In the genomic region with DNA sequence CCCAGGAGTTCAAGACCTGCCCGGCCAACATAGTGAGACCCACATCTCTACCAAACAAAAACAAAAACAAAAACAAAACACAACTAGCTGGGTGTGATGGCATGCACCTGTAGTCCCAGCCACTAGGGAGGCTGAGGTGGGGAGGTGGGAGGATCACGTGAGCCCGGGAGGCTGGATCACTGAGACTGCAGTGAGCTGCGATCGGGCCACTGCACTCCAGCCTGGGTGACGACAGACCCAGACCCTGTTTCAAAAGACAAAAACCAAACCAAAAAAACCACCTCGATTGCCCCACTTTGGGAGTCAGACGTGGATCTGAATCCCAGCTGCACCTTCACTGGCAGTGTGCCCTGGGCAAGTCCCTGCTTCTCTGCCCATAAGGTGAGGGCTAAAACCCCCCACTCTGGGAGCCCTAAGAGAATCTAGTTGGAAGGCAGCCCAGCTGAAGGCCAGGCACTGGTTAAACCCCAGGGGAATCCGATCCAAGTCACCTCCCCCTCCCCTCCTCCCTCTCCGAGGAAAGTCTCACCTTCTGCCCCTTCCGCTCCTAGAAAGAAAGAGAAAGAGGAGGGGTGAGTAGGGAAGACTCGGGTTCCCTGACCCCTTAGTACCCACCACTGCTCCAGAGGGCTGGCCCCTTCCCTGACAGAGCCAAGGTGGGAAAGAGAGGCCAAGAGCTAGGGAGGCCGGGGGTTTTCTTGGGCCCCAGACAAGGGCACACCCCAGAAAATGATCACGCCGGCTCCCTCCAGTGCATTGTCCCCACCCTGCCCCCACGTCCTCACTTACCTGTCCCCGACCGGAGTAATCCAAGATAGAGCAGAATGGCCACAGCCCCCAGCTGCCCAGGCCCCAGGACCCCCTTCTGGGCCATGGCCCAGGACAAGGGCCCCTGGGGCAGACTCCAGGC, we compare ENCODE assay signal across 9 cellular contexts. TPM values are rescaled to one million over a fixed set of nuclear protein-coding genes. Genes with fewer than 3 reads are reported as not detected.
DNase-seq lines count a peak whose midpoint lies in the region; ATAC-seq and TF ChIP-seq lines count a peak whose summit lies in the region.
"Had no signal": no experiment of that assay in that cellular context is flagged by ENCODE, and none has a peak within 500 bp of the region (broad histone marks: within the 10 kb centered on the region; RNA-seq: fewer than 3 reads in every experiment).

No MANE protein-coding gene starts in this region.

- H3K9ac ChIP-seq in parathyroid adenoma: peak overlapping the region; percentile 83

- H3K4me1 ChIP-seq in esophagus squamous epithelium (peaks cover 41 to 83% (median 43%) of the 10 kb centered on the region in 3 donors), parathyroid adenoma (peaks cover 41% of the 10 kb centered on the region)

- DNase-seq in G401 (ENCODE audit: low spot score) (peak; percentile 13), NCI-H524 (lab: John Stamatoyannopoulos, UW) (peak; percentile 34 to 84), esophagus squamous epithelium (lab: John Stamatoyannopoulos, UW) (no peak), mesenteric fat pad (ENCODE audit: low spot score) (no peak), erythroblast (lab: John Stamatoyannopoulos, UW) (no peak), GM10248 (ENCODE audit: extremely low spot score) (no peak)
- DNase-seq: MM.1S had no signal

- peak overlapping the region; percentile 72 for H3K4me2 ChIP-seq in parathyroid adenoma (ENCODE audit: low read length)

- peaks cover 0 to 33% (median 4%) of the 10 kb centered on the region in 3 donors for H3K36me3 ChIP-seq in esophagus squamous epithelium
- H3K36me3 ChIP-seq in parathyroid adenoma (ENCODE audit: control insufficient read depth, insufficient read depth, low read length): no peaks in the 10 kb centered on the region

- H3K27me3 ChIP-seq in esophagus squamous epithelium (peaks cover 0 to 5% (median 0%) of the 10 kb centered on the region in 4 donors), parathyroid adenoma (ENCODE audit: control insufficient read depth, insufficient read depth, low read length) (no peaks in the 10 kb centered on the region)

- CTCF ChIA-PET in GM10248 (lab: Yijun Ruan, JAX): interaction anchor here (1.0 to 1.9 kb wide), 4 partner anchors 8 to 25 kb away, joined by 3 to 6 read pairs (median 4); no protein-coding TSS in a partner anchor

- POLR2A ChIA-PET in GM10248 (lab: Yijun Ruan, JAX): interaction anchor here (0.5 to 1.7 kb wide), 3 partner anchors 45 to 119 kb away, joined by 3 to 6 read pairs (median 4); a partner anchor contains a TSS

- intact Hi-C loops in esophagus squamous epithelium (cut with DNase I): no loop called here

- ATAC-seq in GM21515 (IDR thresholded peaks at IDR 0.05; ENCODE audit: unreplicated experiment): no peak

- TF ChIP-seq CTCF in esophagus squamous epithelium (IDR thresholded peaks at IDR 0.05): peak in 3 of 6 experiments; percentile 17 to 51 (median 22)
- TF ChIP-seq CTCF in parathyroid adenoma (IDR thresholded peaks at IDR 0.05): no peak
- TF ChIP-seq CTCF in GM10248 (IDR thresholded peaks at IDR 0.05; ENCODE audit: control extremely low read depth, extremely low read depth, low read depth, missing control alignments): no peak

- H3K4me3 ChIP-seq in esophagus squamous epithelium (peak overlapping the region; percentile 60 to 79 (median 72)), parathyroid adenoma (ENCODE audit: low read depth, low read length) (peak overlapping the region; percentile 68)

- WGBS in esophagus squamous epithelium, 2 donors: 14 to 25% methylated on average over 8 to 11 of the region's 18 CpGs

- TF ChIP-seq POLR2A in esophagus squamous epithelium (IDR thresholded peaks at IDR 0.05) (peak in 1 of 4 donors; percentile 39), erythroblast (IDR thresholded peaks at IDR 0.05; ENCODE audit: low read length) (no peak)

- in situ Hi-C loops in G401 (cut with HindIII; ENCODE audit: low sequenced_read_pairs): no loop called here

- peak overlapping the region; percentile 80 for H2AFZ ChIP-seq in parathyroid adenoma

- peak overlapping the region; percentile 86 to 96 (median 94) for H3K27ac ChIP-seq in esophagus squamous epithelium
- peak overlapping the region; percentile 59 for H3K27ac ChIP-seq in parathyroid adenoma

- H3K9me3 ChIP-seq in esophagus squamous epithelium (no peaks in the 10 kb centered on the region), parathyroid adenoma (ENCODE audit: control insufficient read depth, low read length) (no peaks in the 10 kb centered on the region)

- H3K79me2 ChIP-seq in parathyroid adenoma: peaks cover 4% of the 10 kb centered on the region

RNA-seq across cellular contexts. Expression of a gene that starts 0.6 kb away (rescaled TPM):
- 4.6 TPM in 1 of 2 replicates, not detected in the other for total RNA-seq in G401 (2014; rRNA removed; shearing (Covaris generic))
- 100 to 1,000 TPM in 1 of 4 donors, 10 to 100 TPM in 3; 39.2 to 121 (median 49.2) TPM for total RNA-seq in esophagus squamous epithelium
- 0.51 TPM for total RNA-seq in mesenteric fat pad

RNA-seq across cellular contexts. Expression of a gene that starts 15.0 kb away (rescaled TPM):
- total RNA-seq in G401 (2014; rRNA removed; shearing (Covaris generic)): 0.06 TPM in 1 of 2 replicates, not detected in the other
- total RNA-seq in esophagus squamous epithelium (1 to 10 TPM in 2 of 4 donors, under 1 TPM in 2; 0.38 to 4.2 (median 1.9) TPM), mesenteric fat pad (9.8 TPM)

RNA-seq across cellular contexts. Expression of a gene that starts 17.4 kb away (rescaled TPM):
- 86.9 and 88.7 TPM in 2 replicates for total RNA-seq in G401 (2014; rRNA removed; shearing (Covaris generic))
- total RNA-seq in esophagus squamous epithelium (10 to 100 TPM; 25.7 to 57.2 (median 30.4) TPM), mesenteric fat pad (49.5 TPM)

RNA-seq across cellular contexts. Expression of a gene that starts 26.7 kb away (rescaled TPM):
- total RNA-seq in G401 (2014; rRNA removed; shearing (Covaris generic)): 52.5 and 55.3 TPM in 2 replicates
- total RNA-seq in esophagus squamous epithelium: 10 to 100 TPM; 26.6 to 39.8 (median 33.5) TPM
- total RNA-seq in mesenteric fat pad: 42.2 TPM

RNA-seq across cellular contexts. Expression of a gene that starts 40.3 kb away (rescaled TPM):
- 121 and 129 TPM in 2 replicates for total RNA-seq in G401 (2014; rRNA removed; shearing (Covaris generic))
- total RNA-seq in esophagus squamous epithelium: 10 to 100 TPM; 27.6 to 56.6 (median 44.0) TPM
- total RNA-seq in mesenteric fat pad: 59.6 TPM

Comparison
In these comparisons a context has a peak if more than half of its experiments do, and no peak if none do; other contexts are left out.
1. DNase-seq: peak in G401 (single experiment) and NCI-H524 (2 of 2); none in esophagus squamous epithelium (single experiment), mesenteric fat pad (single experiment), erythroblast (0 of 2) and GM10248 (single experiment).